Comparison of ENCODE assay signal across 18 cellular contexts in the genomic region with DNA sequence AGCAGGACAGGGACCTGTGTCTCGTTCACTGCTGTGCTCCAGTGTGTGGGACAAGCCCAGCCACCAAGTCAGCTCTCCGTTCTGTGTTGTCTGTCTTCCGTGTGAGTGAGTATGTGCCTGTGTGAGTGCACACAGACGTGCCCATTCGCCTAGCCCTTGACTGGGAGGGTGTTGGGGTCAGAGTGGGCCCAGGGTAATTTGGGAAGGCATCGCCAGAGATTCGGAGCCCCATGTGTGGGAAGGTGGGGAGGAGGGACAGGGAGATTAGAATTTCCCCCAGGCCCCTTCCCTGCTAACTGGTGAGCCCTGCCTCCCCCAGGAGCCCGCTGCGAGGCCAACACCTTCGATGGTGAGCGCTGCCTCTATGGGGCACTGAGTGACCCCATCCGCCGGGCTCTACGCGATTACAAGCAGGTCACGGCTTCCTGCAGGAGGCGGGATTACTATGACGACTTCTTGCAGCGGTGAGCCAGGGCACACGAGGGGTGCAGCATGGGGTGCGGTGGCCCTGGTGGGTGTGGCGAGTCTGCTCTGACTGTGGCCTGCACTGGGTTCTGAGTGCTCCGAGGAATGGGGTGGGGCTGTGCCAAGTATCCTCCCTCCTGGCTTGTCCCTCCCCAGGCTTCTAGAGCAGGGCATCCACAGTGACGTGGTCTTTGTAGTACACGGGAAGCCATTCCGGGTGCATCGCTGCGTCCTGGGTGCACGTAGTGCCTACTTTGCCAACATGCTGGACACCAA. TPM values are rescaled to one million over a fixed set of nuclear protein-coding genes. Genes with fewer than 3 reads are reported as not detected.
DNase-seq lines count a peak whose midpoint lies in the region; ATAC-seq and TF ChIP-seq lines count a peak whose summit lies in the region.
"Had no signal": no experiment of that assay in that cellular context is flagged by ENCODE, and none has a peak within 500 bp of the region (broad histone marks: within the 10 kb centered on the region; RNA-seq: fewer than 3 reads in every experiment).

No MANE protein-coding gene starts in this region.

- H3K79me2 ChIP-seq in neural progenitor cell (ENCODE audit: low read depth) (no peaks in the 10 kb centered on the region), MM.1S (ENCODE audit: low read length) (no peaks in the 10 kb centered on the region; the same call in 1 of the 2 replicates)

- H3K9ac ChIP-seq in neural progenitor cell: no peak overlapping the region
- H3K9ac ChIP-seq in MM.1S (ENCODE audit: low read length): no peak overlapping the region

- H3K4me3 ChIP-seq in left ventricle myocardium inferior: peak overlapping the region; percentile 10
- no peak overlapping the region for H3K4me3 ChIP-seq in neural progenitor cell
- H3K4me3 ChIP-seq in MM.1S (ENCODE audit: low read length): no peak overlapping the region
- H3K4me3 ChIP-seq in WERI-Rb-1 (ENCODE audit: low read depth, low read length): no peak overlapping the region
- H3K4me3 ChIP-seq: breast epithelium, PC-9, smooth muscle cell had no signal

- no peak overlapping the region for H3K27ac Mint-ChIP-seq in chondrocyte (ENCODE audit: unreplicated experiment)
- peak overlapping the region; percentile 44 for H3K27ac Mint-ChIP-seq in neural progenitor cell
- H3K27ac Mint-ChIP-seq: activated T-cell treated with anti-CD3 and anti-CD28 coated beads, Interleukin-2, amount 50 U/mL, for 72 hours had no signal

- no peak overlapping the region for H3K4me2 ChIP-seq in neural progenitor cell
- no peak overlapping the region for H3K4me2 ChIP-seq in MM.1S (ENCODE audit: low read depth, low read length)
- H3K4me2 ChIP-seq: PC-9, smooth muscle cell had no signal

- in situ Hi-C loops in GM13976 (cut with MboI; ENCODE audit: low sequenced_read_pairs, unreplicated experiment): no loop called here

- no peaks in the 10 kb centered on the region for H4K20me1 ChIP-seq in neural progenitor cell (ENCODE audit: low read depth)
- no peaks in the 10 kb centered on the region for H4K20me1 ChIP-seq in MM.1S (ENCODE audit: insufficient read depth, low read length)

- TF ChIP-seq CTCF in left ventricle myocardium inferior (IDR thresholded peaks at IDR 0.05; ENCODE audit: borderline replicate concordance): no peak
- no peak for TF ChIP-seq CTCF in chondrocyte (IDR thresholded peaks at IDR 0.05)
- TF ChIP-seq CTCF in neural progenitor cell (IDR thresholded peaks at IDR 0.05): no peak
- TF ChIP-seq CTCF in GM13976 (IDR thresholded peaks at IDR 0.05; ENCODE audit: borderline replicate concordance, control extremely low read depth, extremely low read depth, insufficient read depth, missing control alignments): no peak
- TF ChIP-seq CTCF in MM.1S (IDR thresholded peaks at IDR 0.05; ENCODE audit: low read length): no peak
- no peak for TF ChIP-seq CTCF in WERI-Rb-1 (IDR thresholded peaks at IDR 0.05; ENCODE audit: low read depth, low read length)

- no peaks in the 10 kb centered on the region for H3K9me3 Mint-ChIP-seq in chondrocyte (ENCODE audit: low read depth)
- no peaks in the 10 kb centered on the region for H3K9me3 Mint-ChIP-seq in neural progenitor cell
- H3K9me3 Mint-ChIP-seq: activated T-cell treated with anti-CD3 and anti-CD28 coated beads, Interleukin-2, amount 50 U/mL, for 72 hours had no signal

- DNase-seq in left ventricle myocardium inferior (peak; percentile 14), left cardiac atrium (no peak), chondrocyte (ENCODE audit: low spot score) (peak; percentile 71), neural progenitor cell (ENCODE audit: low spot score) (no peak), GM13976 (ENCODE audit: low spot score) (no peak), MM.1S (no peak), WERI-Rb-1 (no peak), DMS 273 treated with DMSO at 0.1 percent for 48 hours (lab: John Stamatoyannopoulos, UW) (no peak)
- DNase-seq: activated T-cell treated with anti-CD3 and anti-CD28 coated beads, Interleukin-2, amount 50 U/mL, for 72 hours; DMS79; effector memory CD4-positive, alpha-beta T cell; H7; Kasumi-1; NCI-H526 treated with DMSO at 0.1 percent for 48 hours; occipital lobe; PC-9 had no signal

- peaks cover 5% of the 10 kb centered on the region for H3K36me3 Mint-ChIP-seq in chondrocyte (ENCODE audit: low read depth)
- H3K36me3 Mint-ChIP-seq in neural progenitor cell: peaks cover 3% of the 10 kb centered on the region

- no peak overlapping the region for H2AFZ ChIP-seq in neural progenitor cell (replicated peaks)
- no peak overlapping the region for H2AFZ ChIP-seq in MM.1S (ENCODE audit: low read length)
- H2AFZ ChIP-seq: PC-9 had no signal

- no peaks in the 10 kb centered on the region for H3K9me2 ChIP-seq in MM.1S (replicated peaks; ENCODE audit: insufficient read depth, low read length)

- H3K4me1 Mint-ChIP-seq in chondrocyte (ENCODE audit: low read depth): peaks cover 20% of the 10 kb centered on the region
- H3K4me1 Mint-ChIP-seq in neural progenitor cell: peaks cover 14% of the 10 kb centered on the region

- H3K4me1 ChIP-seq in left ventricle myocardium inferior: peaks cover 69% of the 10 kb centered on the region
- H3K4me1 ChIP-seq in neural progenitor cell: no peaks in the 10 kb centered on the region
- H3K4me1 ChIP-seq in MM.1S (ENCODE audit: low read length): 0 out of 2 replicates have a peak, but pooled peaks cover 5% of the 10 kb centered on the region

- no peak for ATAC-seq in left cardiac atrium
- ATAC-seq: activated T-cell treated with anti-CD3 and anti-CD28 coated beads, Interleukin-2, amount 50 U/mL, for 72 hours had no signal

- intact Hi-C loops in left ventricle myocardium inferior (cut with micrococcal nuclease): no loop called here
- intact Hi-C loops in left cardiac atrium (cut with DNase I): no loop called here

- H3K36me3 ChIP-seq in left ventricle myocardium inferior (peaks cover 51% of the 10 kb centered on the region), neural progenitor cell (no peaks in the 10 kb centered on the region), MM.1S (replicated peaks; ENCODE audit: insufficient read depth, low read length) (no peaks in the 10 kb centered on the region), WERI-Rb-1 (peaks cover 4% of the 10 kb centered on the region)

- H3K9me3 ChIP-seq in left ventricle myocardium inferior (replicated peaks) (no peaks in the 10 kb centered on the region), neural progenitor cell (ENCODE audit: low read depth) (no peaks in the 10 kb centered on the region), MM.1S (replicated peaks; ENCODE audit: insufficient read depth, low read length) (no peaks in the 10 kb centered on the region), WERI-Rb-1 (ENCODE audit: severe bottlenecking) (no peaks in the 10 kb centered on the region)
- H3K9me3 ChIP-seq: breast epithelium had no signal

- H3F3A ChIP-seq in neural progenitor cell (ENCODE audit: low read depth) (peaks cover 4% of the 10 kb centered on the region), MM.1S (ENCODE audit: insufficient read depth, low read length) (no peaks in the 10 kb centered on the region)

- H3K27me3 ChIP-seq in left ventricle myocardium inferior (ENCODE audit: low read depth) (no peaks in the 10 kb centered on the region), neural progenitor cell (peaks cover 30% of the 10 kb centered on the region), MM.1S (replicated peaks; ENCODE audit: insufficient read depth, low read length) (no peaks in the 10 kb centered on the region), WERI-Rb-1 (ENCODE audit: insufficient read depth, low read depth, severe bottlenecking) (no peaks in the 10 kb centered on the region)
- H3K27me3 ChIP-seq: breast epithelium had no signal

- H3K27me3 Mint-ChIP-seq in chondrocyte (ENCODE audit: low read depth) (no peaks in the 10 kb centered on the region), neural progenitor cell (ENCODE audit: insufficient read depth, low read depth) (peaks cover 6% of the 10 kb centered on the region)

- H3K4me3 Mint-ChIP-seq in chondrocyte (ENCODE audit: unreplicated experiment) (no peak overlapping the region), neural progenitor cell (no peak overlapping the region)

- H3K27ac ChIP-seq in left ventricle myocardium inferior (replicated peaks) (no peak overlapping the region), neural progenitor cell (no peak overlapping the region), MM.1S (ENCODE audit: low read length) (no peak overlapping the region), WERI-Rb-1 (no peak overlapping the region)
- H3K27ac ChIP-seq: breast epithelium, PC-9 had no signal

RNA-seq across cellular contexts. Expression of a gene that starts 3.1 kb away (rescaled TPM):
- total RNA-seq in left ventricle myocardium inferior: 29.9 TPM
- 10 to 100 TPM; 21.8 to 34.2 TPM for total RNA-seq in left cardiac atrium
- 18.1 to 27.2 TPM (median 26.7 TPM) in 3 replicates for total RNA-seq in chondrocyte
- 2.4 and 4.9 TPM in 2 replicates for total RNA-seq in neural progenitor cell (ENCODE audit: low replicate concordance)

RNA-seq across cellular contexts. Expression of a gene that starts 46.8 kb away (rescaled TPM):
- total RNA-seq in left ventricle myocardium inferior (1.7 TPM), left cardiac atrium (1 to 10 TPM; 1.6 to 3.0 TPM), chondrocyte (4.3 to 10.8 TPM (median 10.7 TPM) in 3 replicates), neural progenitor cell (ENCODE audit: low replicate concordance) (18.4 and 43.8 TPM in 2 replicates)

Comparison
In these comparisons a context has a peak if more than half of its experiments do, and no peak if none do; other contexts are left out.
1. DNase-seq: peak in left ventricle myocardium inferior (single experiment) and chondrocyte (single experiment); none in left cardiac atrium (single experiment), neural progenitor cell (single experiment), GM13976 (single experiment), MM.1S (single experiment), WERI-Rb-1 (single experiment) and DMS 273 treated with DMSO at 0.1 percent for 48 hours (single experiment).